8 cellular contexts compared by ENCODE assay signal in the genomic region with DNA sequence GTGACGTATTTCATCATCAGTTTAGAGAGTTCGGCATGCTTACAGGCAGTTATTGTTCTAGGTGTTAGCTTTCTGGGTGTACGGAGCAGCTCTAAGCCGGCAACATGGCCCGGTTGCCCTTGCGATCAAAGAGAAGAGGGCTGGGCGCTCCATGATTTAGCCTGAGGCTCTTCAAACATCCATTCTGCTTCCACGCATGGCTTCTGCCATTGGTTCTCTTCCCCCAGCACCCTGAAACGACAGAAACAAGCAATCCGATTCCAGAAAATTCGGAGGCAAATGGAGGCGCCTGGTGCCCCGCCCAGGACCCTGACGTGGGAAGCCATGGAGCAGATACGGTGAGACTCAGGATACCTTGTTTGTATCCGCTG. TPM values are rescaled to one million over a fixed set of nuclear protein-coding genes. Genes with fewer than 3 reads are reported as not detected.
A peak's percentile ranks its signal among the peaks of the same experiment; 100 is the strongest.
DNase-seq lines count a peak whose midpoint lies in the region; ATAC-seq and TF ChIP-seq lines count a peak whose summit lies in the region.

No MANE protein-coding gene starts in this region.

- TF ChIP-seq POLR2A in esophagus squamous epithelium (IDR thresholded peaks at IDR 0.05), result no peak

- WGBS in esophagus squamous epithelium, 2 donors, result 0% methylated on average over 8 to 13 of the region's 16 CpGs
- under 1% methylated on average over 16 of the region's 16 CpGs for WGBS in thymus

- POLR2A ChIA-PET in Caco-2 (lab: Charles Lee), result interaction anchor here (0.5 to 1.0 kb wide), 4 partner anchors 17 to 148 kb away, joined by 3 to 8 read pairs (median 4); partner anchors contain the start of genes CIB1, GDPGP1 and TTLL13

- H3K4me1 ChIP-seq in Caco-2 (peaks cover 11% of the 10 kb centered on the region; the same call in 1 of the 2 replicates), esophagus squamous epithelium (peaks cover 22 to 79% (median 51%) of the 10 kb centered on the region in 3 donors), thymus (ENCODE audit: control insufficient read depth, insufficient read depth, low read length) (peaks cover 23% of the 10 kb centered on the region)

- peak overlapping the region; percentile 64 for H3K4me3 ChIP-seq in Caco-2 (ENCODE audit: low read depth, low read length)
- H3K4me3 ChIP-seq in esophagus squamous epithelium, result peak overlapping the region; percentile 53 to 83 (median 74)
- H3K4me3 ChIP-seq in thymus (ENCODE audit: low read length), result peak overlapping the region; percentile 69

- H3K36me3 ChIP-seq in Caco-2 (ENCODE audit: control insufficient read depth, insufficient read depth, low read length) (no peaks in the 10 kb centered on the region; the same call in 1 of the 2 replicates), esophagus squamous epithelium (peaks cover 4 to 20% (median 10%) of the 10 kb centered on the region in 3 donors), thymus (ENCODE audit: control insufficient read depth, insufficient read depth) (peaks cover 20% of the 10 kb centered on the region)

- no peaks in the 10 kb centered on the region for H3K27me3 Mint-ChIP-seq in Caco-2 (ENCODE audit: insufficient read depth, unreplicated experiment)
- no peaks in the 10 kb centered on the region for H3K27me3 Mint-ChIP-seq in nephron (ENCODE audit: low read depth)

- H3K4me1 Mint-ChIP-seq in Caco-2 (ENCODE audit: low read depth, unreplicated experiment) (peaks cover 23% of the 10 kb centered on the region), nephron (peaks cover 45% of the 10 kb centered on the region)

- CTCF ChIA-PET in Caco-2 (lab: Charles Lee), result interaction anchor here (1.0 to 1.1 kb wide), 2 partner anchors 27 to 167 kb away, joined by 3 to 5 read pairs; no protein-coding TSS in a partner anchor

- H3K27me3 ChIP-seq in Caco-2 (replicated peaks; ENCODE audit: control insufficient read depth, insufficient read depth, low read length) (no peaks in the 10 kb centered on the region), esophagus squamous epithelium (no peaks in the 10 kb centered on the region), thymus (ENCODE audit: control insufficient read depth, insufficient read depth) (no peaks in the 10 kb centered on the region)

- intact Hi-C loops in Caco-2 (cut with micrococcal nuclease; ENCODE audit: unreplicated experiment) (no loop called here), esophagus squamous epithelium (cut with DNase I) (no loop called here)

- peak overlapping the region; percentile 97 for H3K27ac Mint-ChIP-seq in Caco-2 (ENCODE audit: unreplicated experiment)
- H3K27ac Mint-ChIP-seq in nephron, result peak overlapping the region; percentile 97 to 99 (median 98)

- H3K9me3 ChIP-seq in Caco-2, result no peaks in the 10 kb centered on the region
- H3K9me3 ChIP-seq in esophagus squamous epithelium, result no peaks in the 10 kb centered on the region
- no peaks in the 10 kb centered on the region for H3K9me3 ChIP-seq in thymus (ENCODE audit: control insufficient read depth)

- TF ChIP-seq CTCF in Caco-2 (IDR thresholded peaks at IDR 0.05; ENCODE audit: insufficient read depth in 1 of 2, low read depth in 1 of 2, low read length in 1 of 2, severe bottlenecking in 1 of 2, unreplicated experiment in 1 of 2), result no peak
- TF ChIP-seq CTCF in esophagus squamous epithelium (IDR thresholded peaks at IDR 0.05), result no peak
- no peak for TF ChIP-seq CTCF in nephron (IDR thresholded peaks at IDR 0.05; ENCODE audit: unreplicated experiment in 3 of 3)

- peak; percentile 30 for ATAC-seq in GM21717 (IDR thresholded peaks at IDR 0.05; ENCODE audit: unreplicated experiment)

- H3K36me3 Mint-ChIP-seq in Caco-2 (ENCODE audit: insufficient read depth, unreplicated experiment), result peaks cover 46% of the 10 kb centered on the region
- H3K36me3 Mint-ChIP-seq in nephron (ENCODE audit: low read depth), result peaks cover 23% of the 10 kb centered on the region

- no TSS peak for BruUV-seq in Caco-2 (replicated peaks; lab: Mats Ljungman, UMichigan)

- DNase-seq in Caco-2 (peak; percentile 50 to 58), NCI-H146 (lab: John Stamatoyannopoulos, UW) (peak; percentile 64), esophagus squamous epithelium (lab: John Stamatoyannopoulos, UW) (no peak), middle frontal gyrus (ENCODE audit: extremely low spot score, low spot score) (no peak)
- DNase-seq in activated CD8-positive, alpha-beta memory T cell treated with anti-CD3 and anti-CD28 coated beads, Interleukin-2, amount 50 U/mL, for 24 hours (ENCODE audit: extremely low read depth), result peak; percentile 5

- H3K4me3 Mint-ChIP-seq in Caco-2 (ENCODE audit: unreplicated experiment) (peak overlapping the region; percentile 95), nephron (peak overlapping the region; percentile 98 to 99 (median 99))

- H3K27ac ChIP-seq in esophagus squamous epithelium (peak overlapping the region; percentile 90 to 98 (median 97)), thymus (ENCODE audit: low read depth) (peak overlapping the region; percentile 95)

- H3K9me3 Mint-ChIP-seq in Caco-2 (ENCODE audit: unreplicated experiment) (no peaks in the 10 kb centered on the region), nephron (no peaks in the 10 kb centered on the region)

RNA-seq across cellular contexts. Expression of gene NGRN, which starts 0.6 kb away (rescaled TPM):
- total RNA-seq in Caco-2 (2022) (93.6 and 101 TPM in 2 replicates), esophagus squamous epithelium (10 to 100 TPM; 35.4 to 59.5 (median 43.3) TPM)
- polyA plus RNA-seq in thymus, result 55.4 TPM

RNA-seq across cellular contexts. Expression of gene TTLL13, which starts 16.7 kb away (rescaled TPM):
- 0.43 TPM in 1 of 2 replicates, not detected in the other for total RNA-seq in Caco-2 (2022)
- not detected for total RNA-seq in esophagus squamous epithelium
- 0.32 TPM for polyA plus RNA-seq in thymus

RNA-seq across cellular contexts. Expression of gene GDPGP1, which starts 32.0 kb away (rescaled TPM):
- total RNA-seq in Caco-2 (2022) (5.1 and 5.7 TPM in 2 replicates), esophagus squamous epithelium (1 to 10 TPM; 4.7 to 8.4 (median 5.5) TPM)
- polyA plus RNA-seq in thymus, result 5.0 TPM

RNA-seq across cellular contexts. Expression of gene CIB1, which starts 32.3 kb away (rescaled TPM):
- 37.7 and 44.5 TPM in 2 replicates for total RNA-seq in Caco-2 (2022)
- 10 to 100 TPM; 44.2 to 58.9 (median 45.9) TPM for total RNA-seq in esophagus squamous epithelium
- 169 TPM for polyA plus RNA-seq in thymus

Comparison
In these comparisons a context has a peak if more than half of its experiments do, and no peak if none do; other contexts are left out.
1. DNase-seq: peak in Caco-2 (2 of 2), NCI-H146 (single experiment) and activated CD8-positive, alpha-beta memory T cell treated with anti-CD3 and anti-CD28 coated beads, Interleukin-2, amount 50 U/mL, for 24 hours (single experiment); none in esophagus squamous epithelium (single experiment) and middle frontal gyrus (single experiment).
2. Peak in every context shown above with its lines, with median percentiles within 50 percentile points of each other: H3K4me3 ChIP-seq.